ENCODE assay signal across 12 cellular contexts in genomic region chr10:110863956-110864355, GRCh38. TPM values are rescaled to one million over a fixed set of nuclear protein-coding genes. Genes with fewer than 3 reads are reported as not detected.
A peak's percentile ranks its signal among the peaks of the same experiment; 100 is the strongest.
DNase-seq lines count a peak whose midpoint lies in the region; ATAC-seq and TF ChIP-seq lines count a peak whose summit lies in the region.
"Had no signal": no experiment of that assay in that cellular context is flagged by ENCODE, and none has a peak within 500 bp of the region (broad histone marks: within the 10 kb centered on the region; RNA-seq: fewer than 3 reads in every experiment).

No MANE protein-coding gene starts in this region.

- POLR2A ChIA-PET in activated CD4-positive, alpha-beta T cell treated with anti-CD3 and anti-CD28 coated beads for 36 hours (lab: Charles Lee), result interaction anchor here (0.5 to 1.0 kb wide), 2 partner anchors 55 to 84 kb away, joined by 4 to 6 read pairs; partner anchors contain the start of genes BBIP1 and SHOC2
- POLR2A ChIA-PET in activated CD4-positive, alpha-beta memory T cell treated with anti-CD3 and anti-CD28 coated beads, Interleukin-2, amount 10 ng/mL, durations not matched to agents 7 days and 5 days (lab: Charles Lee), result interaction anchor here (0.9 to 5.3 kb wide), 14 partner anchors 9 to 1511 kb away, joined by 3 to 41 read pairs (median 4); partner anchors contain the start of genes BBIP1, DUSP5 and SHOC2

- TF ChIP-seq CTCF in stomach (IDR thresholded peaks at IDR 0.05) (no peak), progenitor cell of endocrine pancreas (IDR thresholded peaks at IDR 0.05; ENCODE audit: unreplicated experiment) (no peak)

- no peaks in the 10 kb centered on the region for H3K27me3 ChIP-seq in stomach

- H3K36me3 ChIP-seq in stomach, result no peaks in the 10 kb centered on the region

- peaks cover 97% of the 10 kb centered on the region for H3K4me1 Mint-ChIP-seq in activated CD4-positive, alpha-beta T cell treated with anti-CD3 and anti-CD28 coated beads for 36 hours
- H3K4me1 Mint-ChIP-seq in activated CD4-positive, alpha-beta memory T cell treated with anti-CD3 and anti-CD28 coated beads, Interleukin-2, amount 10 ng/mL, durations not matched to agents 7 days and 5 days, result peaks cover 92% of the 10 kb centered on the region
- H3K4me1 Mint-ChIP-seq in immature natural killer cell (peaks cover 98 to 99% of the 10 kb centered on the region in 2 donors), progenitor cell of endocrine pancreas (ENCODE audit: low read depth) (peaks cover 35% of the 10 kb centered on the region)

- no peak for ATAC-seq in activated CD4-positive, alpha-beta T cell treated with anti-CD3 and anti-CD28 coated beads for 36 hours
- ATAC-seq: esophagus mucosa had no signal

- H3K36me3 Mint-ChIP-seq in activated CD4-positive, alpha-beta T cell treated with anti-CD3 and anti-CD28 coated beads for 36 hours (ENCODE audit: low read depth), result peaks cover 6% of the 10 kb centered on the region
- no peaks in the 10 kb centered on the region for H3K36me3 Mint-ChIP-seq in activated CD4-positive, alpha-beta memory T cell treated with anti-CD3 and anti-CD28 coated beads, Interleukin-2, amount 10 ng/mL, durations not matched to agents 7 days and 5 days (ENCODE audit: low read depth)
- no peaks in the 10 kb centered on the region for H3K36me3 Mint-ChIP-seq in immature natural killer cell
- no peaks in the 10 kb centered on the region for H3K36me3 Mint-ChIP-seq in progenitor cell of endocrine pancreas (ENCODE audit: insufficient read depth)

- TF ChIP-seq EP300 in stomach (IDR thresholded peaks at IDR 0.05), result no peak

- 90 to 95% (median 93%) methylated on average over 2 of the region's 2 CpGs for WGBS in stomach, 5 donors

- no peaks in the 10 kb centered on the region for H3K9me3 Mint-ChIP-seq in activated CD4-positive, alpha-beta T cell treated with anti-CD3 and anti-CD28 coated beads for 36 hours (ENCODE audit: low read depth)
- H3K9me3 Mint-ChIP-seq in activated CD4-positive, alpha-beta memory T cell treated with anti-CD3 and anti-CD28 coated beads, Interleukin-2, amount 10 ng/mL, durations not matched to agents 7 days and 5 days, result no peaks in the 10 kb centered on the region
- H3K9me3 Mint-ChIP-seq in immature natural killer cell, result no peaks in the 10 kb centered on the region
- no peaks in the 10 kb centered on the region for H3K9me3 Mint-ChIP-seq in progenitor cell of endocrine pancreas (ENCODE audit: low read depth)
- H3K9me3 Mint-ChIP-seq: H9, neural crest cell had no signal

- H3K4me3 Mint-ChIP-seq in activated CD4-positive, alpha-beta T cell treated with anti-CD3 and anti-CD28 coated beads for 36 hours, result no peak overlapping the region
- H3K4me3 Mint-ChIP-seq in activated CD4-positive, alpha-beta memory T cell treated with anti-CD3 and anti-CD28 coated beads, Interleukin-2, amount 10 ng/mL, durations not matched to agents 7 days and 5 days, result no peak overlapping the region
- peak overlapping the region in 4 of 5 donors; percentile 74 to 92 (median 89) for H3K4me3 Mint-ChIP-seq in immature natural killer cell
- H3K4me3 Mint-ChIP-seq in progenitor cell of endocrine pancreas (ENCODE audit: low read depth), result no peak overlapping the region
- H3K4me3 Mint-ChIP-seq: H9, neural crest cell had no signal

- intact Hi-C loops in activated CD4-positive, alpha-beta T cell treated with anti-CD3 and anti-CD28 coated beads for 36 hours (cut with DNase I, micrococcal nuclease), result loop anchor here in 1 of 2 experiments (2.0 kb wide), 1 partner anchor 89 kb away; no protein-coding TSS in a partner anchor
- intact Hi-C loops in stomach (cut with DNase I; ENCODE audit: low total_unique reads), result no loop called here

- no peak for TF ChIP-seq POLR2A in stomach (IDR thresholded peaks at IDR 0.05)

- H3K4me1 ChIP-seq in stomach, result peaks cover 63 to 99% (median 70%) of the 10 kb centered on the region in 4 donors

- DNase-seq in activated CD4-positive, alpha-beta T cell treated with anti-CD3 and anti-CD28 coated beads for 36 hours, result no peak
- DNase-seq in activated CD4-positive, alpha-beta T cell treated with anti-CD3 and anti-CD28 coated beads for 4 hours, result no peak
- DNase-seq in activated CD4-positive, alpha-beta memory T cell treated with anti-CD3 and anti-CD28 coated beads, Interleukin-2, amount 10 ng/mL, durations not matched to agents 7 days and 5 days, result no peak
- no peak for DNase-seq in immature natural killer cell
- no peak for DNase-seq in stomach
- no peak for DNase-seq in progenitor cell of endocrine pancreas (ENCODE audit: low spot score, unreplicated experiment)
- DNase-seq in MV-4-11 (lab: John Stamatoyannopoulos, UW), result no peak
- DNase-seq in NCI-H1048 (lab: John Stamatoyannopoulos, UW), result no peak
- DNase-seq: H9, Karpas-422 had no signal

- CTCF ChIA-PET in activated CD4-positive, alpha-beta T cell treated with anti-CD3 and anti-CD28 coated beads for 36 hours (lab: Charles Lee), result interaction anchor here (0.6 to 1.6 kb wide), 3 partner anchors 9 to 45 kb away, joined by 3 to 7 read pairs (median 4); no protein-coding TSS in a partner anchor
- CTCF ChIA-PET in activated CD4-positive, alpha-beta memory T cell treated with anti-CD3 and anti-CD28 coated beads, Interleukin-2, amount 10 ng/mL, durations not matched to agents 7 days and 5 days (lab: Charles Lee), result interaction anchor here (1.3 to 1.6 kb wide), 2 partner anchors 60 to 118 kb away, joined by 3 to 5 read pairs; no protein-coding TSS in a partner anchor

- peak overlapping the region; percentile 99 for H3K27ac Mint-ChIP-seq in activated CD4-positive, alpha-beta T cell treated with anti-CD3 and anti-CD28 coated beads for 36 hours
- peak overlapping the region; percentile 91 for H3K27ac Mint-ChIP-seq in activated CD4-positive, alpha-beta memory T cell treated with anti-CD3 and anti-CD28 coated beads, Interleukin-2, amount 10 ng/mL, durations not matched to agents 7 days and 5 days
- H3K27ac Mint-ChIP-seq in immature natural killer cell (peak overlapping the region; percentile 98 to 100 (median 99)), progenitor cell of endocrine pancreas (no peak overlapping the region)
- H3K27ac Mint-ChIP-seq: H9 had no signal

- peak overlapping the region in 4 of 5 donors; percentile 83 to 99 (median 98) for H3K27ac ChIP-seq in stomach

- no peak overlapping the region for H3K4me3 ChIP-seq in stomach

- H3K9me3 ChIP-seq in stomach, result no peaks in the 10 kb centered on the region

- no peaks in the 10 kb centered on the region for H3K27me3 Mint-ChIP-seq in activated CD4-positive, alpha-beta T cell treated with anti-CD3 and anti-CD28 coated beads for 36 hours
- H3K27me3 Mint-ChIP-seq in activated CD4-positive, alpha-beta memory T cell treated with anti-CD3 and anti-CD28 coated beads, Interleukin-2, amount 10 ng/mL, durations not matched to agents 7 days and 5 days, result no peaks in the 10 kb centered on the region
- H3K27me3 Mint-ChIP-seq in immature natural killer cell (ENCODE audit: low read depth in 3 of 3), result peaks cover 3 to 6% (median 5%) of the 10 kb centered on the region in 3 donors
- no peaks in the 10 kb centered on the region for H3K27me3 Mint-ChIP-seq in progenitor cell of endocrine pancreas

RNA-seq across cellular contexts. Expression of gene PDCD4, which starts 7.8 kb away (rescaled TPM):
- 100 to 1,000 TPM in 1 of 2 experiments, 10 to 100 TPM in 1; 69.8 to 125 TPM for total RNA-seq in activated CD4-positive, alpha-beta T cell treated with anti-CD3 and anti-CD28 coated beads for 36 hours
- total RNA-seq in activated CD4-positive, alpha-beta memory T cell treated with anti-CD3 and anti-CD28 coated beads, Interleukin-2, amount 10 ng/mL, durations not matched to agents 7 days and 5 days, result 100 to 1,000 TPM; 105 to 109 TPM
- polyA plus RNA-seq in immature natural killer cell (100 to 1,000 TPM; 212 to 318 (median 231) TPM), stomach (100 to 1,000 TPM; 111 to 122 (median 115) TPM)
- total RNA-seq in stomach (100 to 1,000 TPM in 3 of 5 donors, 10 to 100 TPM in 2; 39.3 to 605 (median 130) TPM), progenitor cell of endocrine pancreas (152 and 172 TPM in 2 replicates)

RNA-seq across cellular contexts. Expression of gene BBIP1, which starts 55.0 kb away (rescaled TPM):
- 10 to 100 TPM; 34.3 to 48.8 TPM for total RNA-seq in activated CD4-positive, alpha-beta T cell treated with anti-CD3 and anti-CD28 coated beads for 36 hours
- total RNA-seq in activated CD4-positive, alpha-beta memory T cell treated with anti-CD3 and anti-CD28 coated beads, Interleukin-2, amount 10 ng/mL, durations not matched to agents 7 days and 5 days, result 10 to 100 TPM; 24.8 to 30.2 TPM
- polyA plus RNA-seq in immature natural killer cell (10 to 100 TPM; 17.0 to 26.8 (median 18.3) TPM), stomach (10 to 100 TPM; 21.7 to 27.0 (median 21.8) TPM)
- total RNA-seq in stomach (100 to 1,000 TPM in 1 of 5 donors, 10 to 100 TPM in 3, under 1 TPM in 1; 0.58 to 125 (median 32.7) TPM), progenitor cell of endocrine pancreas (26.8 and 29.9 TPM in 2 replicates)

RNA-seq across cellular contexts. Expression of gene SHOC2, which starts 55.4 kb away (rescaled TPM):
- total RNA-seq in activated CD4-positive, alpha-beta T cell treated with anti-CD3 and anti-CD28 coated beads for 36 hours, result 10 to 100 TPM; 31.3 to 40.4 TPM
- total RNA-seq in activated CD4-positive, alpha-beta memory T cell treated with anti-CD3 and anti-CD28 coated beads, Interleukin-2, amount 10 ng/mL, durations not matched to agents 7 days and 5 days, result 10 to 100 TPM; 43.2 to 45.6 TPM
- polyA plus RNA-seq in immature natural killer cell (10 to 100 TPM; 52.6 to 68.8 (median 52.8) TPM), stomach (10 to 100 TPM; 13.2 to 27.2 (median 18.2) TPM)
- total RNA-seq in stomach (100 to 1,000 TPM in 1 of 5 donors, 10 to 100 TPM in 4; 24.9 to 550 (median 68.3) TPM), progenitor cell of endocrine pancreas (45.9 and 47.5 TPM in 2 replicates)

Comparison
In these comparisons a context has a peak if more than half of its experiments do, and no peak if none do; other contexts are left out.
1. H3K4me3 Mint-ChIP-seq: peak in immature natural killer cell (4 of 5); none in activated CD4-positive, alpha-beta T cell treated with anti-CD3 and anti-CD28 coated beads for 36 hours (single experiment), activated CD4-positive, alpha-beta memory T cell treated with anti-CD3 and anti-CD28 coated beads, Interleukin-2, amount 10 ng/mL, durations not matched to agents 7 days and 5 days (single experiment) and progenitor cell of endocrine pancreas (single experiment).